In the genomic region with DNA sequence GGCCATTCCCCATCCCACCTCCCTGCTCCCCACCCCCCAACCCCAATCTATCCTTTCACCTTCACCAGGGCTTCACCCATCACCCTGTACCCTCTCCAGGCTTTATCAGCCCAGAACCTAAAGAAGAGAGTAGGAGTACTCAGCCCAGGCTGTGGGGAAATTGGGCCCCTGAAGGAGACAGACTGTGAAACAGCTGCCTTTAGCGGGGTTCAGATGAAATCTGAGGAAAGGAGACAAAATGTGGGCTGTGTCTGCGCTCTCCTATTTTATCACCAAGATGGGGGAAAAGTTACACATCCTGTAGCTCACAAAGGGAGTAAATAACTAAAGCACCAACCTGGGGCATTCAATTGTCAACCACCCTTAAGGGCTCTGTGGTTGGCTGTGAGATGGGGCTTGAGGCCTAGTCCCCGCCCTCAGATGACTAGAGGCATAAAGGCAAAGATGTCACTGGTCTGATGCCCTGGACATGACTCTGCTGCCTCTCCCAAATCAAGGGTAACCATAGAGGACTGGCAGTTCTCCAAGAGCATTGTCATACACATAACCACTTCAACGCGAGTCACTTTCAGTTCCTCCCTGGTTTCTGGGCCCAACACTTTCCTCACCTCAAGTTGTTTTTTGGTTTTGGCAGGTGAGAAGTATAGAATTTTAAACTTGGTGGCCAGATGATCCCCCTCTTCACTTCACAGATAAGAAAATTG, we compare ENCODE assay signal across 8 cellular contexts. TPM values are rescaled to one million over a fixed set of nuclear protein-coding genes. Genes with fewer than 3 reads are reported as not detected.
DNase-seq lines count a peak whose midpoint lies in the region; ATAC-seq lines count a peak whose summit lies in the region.

No MANE protein-coding gene starts in this region.

- intact Hi-C loops in left ventricle myocardium superior (cut with micrococcal nuclease): no loop called here

- in situ Hi-C loops in ACHN (cut with HindIII; ENCODE audit: low pct_ligation_motif_present, low pct_unique_long_range_greater_than_20kb, low sequenced_read_pairs): no loop called here

- ATAC-seq in GM19025 (IDR thresholded peaks at IDR 0.05; ENCODE audit: low read depth, unreplicated experiment) (peak; percentile 95), HG03108 (IDR thresholded peaks at IDR 0.05; ENCODE audit: unreplicated experiment) (peak; percentile 90), left ventricle myocardium superior (peak; percentile 89)

- DNase-seq in ACHN (peak; percentile 81), RPMI7951 (ENCODE audit: low read depth) (peak; percentile 87), left ventricle myocardium superior (peak; percentile 56), HT-29 (ENCODE audit: low spot score) (no peak)
- DNase-seq in activated naive CD4-positive, alpha-beta T cell treated with Interleukin-2 at 50 U/mL for 16 hours: peak; percentile 70
- DNase-seq in stimulated activated CD8-positive, alpha-beta memory T cell treated with anti-CD3 and anti-CD28 coated beads, Interleukin-15, amount 100 ng/mL, for 1 hour (ENCODE audit: low read depth): peak; percentile 28

RNA-seq across cellular contexts. Expression of a gene that starts 30.0 kb away (rescaled TPM):
- total RNA-seq in RPMI7951 (2014; rRNA removed; shearing (Covaris generic)): 7.4 and 7.5 TPM in 2 replicates
- total RNA-seq in left ventricle myocardium superior: 9.8 TPM
- 13.8 and 14.7 TPM in 2 replicates for total RNA-seq in HT-29 (2014; rRNA removed; shearing (Covaris generic))
